In the genomic region with DNA sequence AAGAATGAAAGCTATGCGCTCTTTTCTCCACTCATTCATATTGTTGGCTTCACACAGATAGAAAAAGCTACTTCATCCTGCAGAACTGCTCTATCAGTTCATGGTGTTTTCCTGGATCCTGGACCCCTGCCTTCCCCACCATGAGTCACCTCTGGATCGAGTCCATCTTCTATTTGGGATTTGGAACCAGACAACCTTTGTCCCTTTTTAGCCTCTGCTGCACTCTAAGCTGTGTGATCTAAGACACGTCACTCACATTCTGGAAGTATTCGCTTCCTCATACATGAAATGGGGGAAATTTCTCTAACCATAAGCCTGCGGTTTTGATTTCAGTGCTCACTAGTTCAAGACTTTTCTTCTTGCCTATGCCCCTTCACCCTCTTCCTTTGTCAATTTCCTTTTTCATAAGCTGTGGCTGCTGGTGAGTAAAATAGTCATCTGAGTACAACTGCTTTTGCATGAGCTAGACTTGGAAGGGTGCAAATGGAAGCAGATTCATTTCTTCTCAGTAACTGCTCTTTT, we compare ENCODE assay signal across 8 cellular contexts. TPM values are rescaled to one million over a fixed set of nuclear protein-coding genes. Genes with fewer than 3 reads are reported as not detected.
A peak's percentile ranks its signal among the peaks of the same experiment; 100 is the strongest.
DNase-seq lines count a peak whose midpoint lies in the region; ATAC-seq, FAIRE-seq and TF ChIP-seq lines count a peak whose summit lies in the region.

No MANE protein-coding gene starts in this region.

- H3K9ac ChIP-seq in PC-3 (ENCODE audit: low read length) (peak overlapping the region; percentile 3; the same call in 1 of the 2 replicates), endothelial cell of umbilical vein (replicated peaks; ENCODE audit: extremely low read depth, insufficient read depth, low read length) (no peak overlapping the region)

- no peaks in the 10 kb centered on the region for H3K9me1 ChIP-seq in endothelial cell of umbilical vein (replicated peaks; ENCODE audit: control insufficient read depth, extremely low read depth, insufficient read depth, low read length)

- H3K36me3 ChIP-seq in PC-3 (ENCODE audit: low read depth, low read length) (no peaks in the 10 kb centered on the region), endothelial cell of umbilical vein (ENCODE audit: control insufficient read depth in 2 of 2, extremely low read depth in 1 of 2, insufficient read depth in 2 of 2, low read length in 2 of 2) (no peaks in the 10 kb centered on the region), ovary (no peaks in the 10 kb centered on the region)

- peak; percentile 65 to 81; a peak in 4 of 6 replicates for ATAC-seq in A549
- ATAC-seq in GM18861 (IDR thresholded peaks at IDR 0.05; ENCODE audit: unreplicated experiment): peak; percentile 94
- peak; percentile 70 for ATAC-seq in HG02970 (IDR thresholded peaks at IDR 0.05; ENCODE audit: low FRiP score, unreplicated experiment)
- ATAC-seq in PC-3: peak; percentile 85

- H3K27ac ChIP-seq in A549 (peak overlapping the region; percentile 37 to 74; a peak in 4 of 6 replicates), PC-3 (ENCODE audit: low read length) (peak overlapping the region; percentile 74), endothelial cell of umbilical vein (ENCODE audit: insufficient read depth, low read depth, low read length) (peak overlapping the region; percentile 45), ovary (no peak overlapping the region)

- BruUV-seq in PC-3 (replicated peaks; lab: Mats Ljungman, UMichigan) (no TSS peak), endothelial cell of umbilical vein (replicated peaks; lab: Mats Ljungman, UMichigan) (no TSS peak)

- CTCF ChIA-PET in A549 (lab: Yijun Ruan, JAX) (interaction anchor here (1.7 kb wide), 2 partner anchors 10 to 16 kb away, joined by 4 to 6 read pairs; no protein-coding TSS in a partner anchor), PC-3 (lab: Charles Lee) (interaction anchor here (0.6 to 1.0 kb wide), 2 partner anchors 53 to 152 kb away, joined by 3 to 7 read pairs; no protein-coding TSS in a partner anchor), endothelial cell of umbilical vein (lab: Charles Lee) (interaction anchor here (0.8 to 2.7 kb wide), 14 partner anchors 10 to 471 kb away, joined by 3 to 13 read pairs (median 4); a partner anchor contains a TSS)

- H2AFZ ChIP-seq in PC-3 (ENCODE audit: low read length) (no peak overlapping the region), endothelial cell of umbilical vein (ENCODE audit: low read depth, low read length) (peak overlapping the region; percentile 56)

- no peaks in the 10 kb centered on the region for H3K9me3 ChIP-seq in A549
- no peaks in the 10 kb centered on the region for H3K9me3 ChIP-seq in PC-3 (ENCODE audit: low read length)
- H3K9me3 ChIP-seq in endothelial cell of umbilical vein (replicated peaks; ENCODE audit: control insufficient read depth, insufficient read depth, low read length): no peaks in the 10 kb centered on the region
- no peaks in the 10 kb centered on the region for H3K9me3 ChIP-seq in ovary

- peak overlapping the region; percentile 55 for H3K4me2 ChIP-seq in A549
- peak overlapping the region; percentile 53 for H3K4me2 ChIP-seq in PC-3 (ENCODE audit: low read length)
- H3K4me2 ChIP-seq in endothelial cell of umbilical vein (ENCODE audit: insufficient read depth, low read length): peak overlapping the region; percentile 67

- no peak for TF ChIP-seq RAD21 in A549 (conservative IDR thresholded peaks at IDR 0.05 in 1 of 2, IDR thresholded peaks at IDR 0.05 in 1 of 2)

- H3F3A ChIP-seq in PC-3 (ENCODE audit: low read length, unreplicated experiment): no peaks in the 10 kb centered on the region

- POLR2A ChIA-PET in A549 (lab: Yijun Ruan, JAX): interaction anchor here (0.8 to 2.0 kb wide), 2 partner anchors 12 to 14 kb away, joined by 3 to 11 read pairs; a partner anchor contains a TSS
- POLR2A ChIA-PET in PC-3 (lab: Charles Lee; ENCODE audit: unreplicated experiment): interaction anchor here (0.6 to 1.2 kb wide), 5 partner anchors 11 to 255 kb away, joined by 3 to 9 read pairs (median 3); no protein-coding TSS in a partner anchor
- POLR2A ChIA-PET in endothelial cell of umbilical vein (lab: Charles Lee): interaction anchor here (0.5 to 1.5 kb wide), 5 partner anchors 9 to 161 kb away, joined by 3 to 5 read pairs (median 4); a partner anchor contains a TSS

- no peaks in the 10 kb centered on the region for H3K9me2 ChIP-seq in PC-3 (replicated peaks; ENCODE audit: low read length)

- dilution Hi-C loops in endothelial cell of umbilical vein (cut with MboI; ENCODE audit: extremely low pct_ligation_motif_present, low sequenced_read_pairs): no loop called here

- peaks cover 15% of the 10 kb centered on the region for H3K4me1 ChIP-seq in A549
- H3K4me1 ChIP-seq in PC-3 (ENCODE audit: insufficient read depth, low read length): peaks cover 22% of the 10 kb centered on the region
- peaks cover 15% of the 10 kb centered on the region for H3K4me1 ChIP-seq in endothelial cell of umbilical vein (ENCODE audit: control insufficient read depth, extremely low read depth, insufficient read depth, low read length)
- H3K4me1 ChIP-seq in ovary (ENCODE audit: insufficient read depth): peaks cover 3% of the 10 kb centered on the region

- intact Hi-C loops in PC-3 (cut with micrococcal nuclease): no loop called here
- intact Hi-C loops in endothelial cell of umbilical vein (cut with micrococcal nuclease): loop anchor here (1.0 kb wide), 1 partner anchor 164 kb away; no protein-coding TSS in a partner anchor
- intact Hi-C loops in ovary (cut with DNase I): no loop called here

- H3K4me3 ChIP-seq in A549 (no peak overlapping the region), PC-3 (ENCODE audit: low read length) (peak overlapping the region; percentile 10; the same call in 1 of the 2 replicates), endothelial cell of umbilical vein (replicated peaks in 1 of 3; ENCODE audit: insufficient read depth in 1 of 3, low read depth in 1 of 3, low read length in 3 of 3) (peak overlapping the region in 1 of 3 experiments; percentile 27), ovary (no peak overlapping the region)

- TF ChIP-seq POLR2A in A549 (IDR thresholded peaks at IDR 0.05; ENCODE audit: low read length): no peak
- TF ChIP-seq POLR2A in endothelial cell of umbilical vein (IDR thresholded peaks at IDR 0.05; ENCODE audit: low read depth, low read length): no peak
- TF ChIP-seq POLR2A in ovary (IDR thresholded peaks at IDR 0.05): no peak

- TF ChIP-seq EP300 in A549 (IDR thresholded peaks at IDR 0.05): no peak
- TF ChIP-seq EP300 in ovary (IDR thresholded peaks at IDR 0.05): no peak

- DNase-seq in A549 (ENCODE audit: low read depth in 1 of 2, low spot score in 1 of 2) (peak; percentile 24 to 55), PC-3 (peak; percentile 98), endothelial cell of umbilical vein (ENCODE audit: low read depth, low spot score) (peak; percentile 94), ovary (peak in 3 of 5 donors; percentile 35 to 52 (median 51)), HuH-7 (ENCODE audit: low spot score) (no peak), NCI-H128 (lab: John Stamatoyannopoulos, UW; ENCODE audit: unreplicated experiment) (no peak)

- 30% methylated on average over 5 of the region's 5 CpGs for WGBS in A549 (ENCODE audit: missing lambda C conversion rate)
- WGBS in ovary, 3 donors: 12 to 17% (median 12%) methylated on average over 5 of the region's 5 CpGs

- no peaks in the 10 kb centered on the region for H3K79me2 ChIP-seq in PC-3 (ENCODE audit: low read length)
- H3K79me2 ChIP-seq in endothelial cell of umbilical vein (ENCODE audit: control insufficient read depth, insufficient read depth, low read length): no peaks in the 10 kb centered on the region

- H4K20me1 ChIP-seq in PC-3 (ENCODE audit: low read length) (no peaks in the 10 kb centered on the region), endothelial cell of umbilical vein (replicated peaks; ENCODE audit: control insufficient read depth, extremely low read depth, insufficient read depth, low read length) (no peaks in the 10 kb centered on the region)

- no peaks in the 10 kb centered on the region for H3K27me3 ChIP-seq in PC-3 (ENCODE audit: low read length)
- H3K27me3 ChIP-seq in endothelial cell of umbilical vein (ENCODE audit: control insufficient read depth in 2 of 2, insufficient read depth in 2 of 2, low read length in 2 of 2): peaks cover 0 to 3% of the 10 kb centered on the region in 2 experiments
- H3K27me3 ChIP-seq in ovary: no peaks in the 10 kb centered on the region

- TF ChIP-seq CTCF in A549 (IDR thresholded peaks at IDR 0.05): no peak
- TF ChIP-seq CTCF in PC-3 (conservative IDR thresholded peaks at IDR 0.05; ENCODE audit: low read depth, low read length): no peak
- no peak for TF ChIP-seq CTCF in endothelial cell of umbilical vein (IDR thresholded peaks at IDR 0.05; ENCODE audit: extremely low read depth in 1 of 2, insufficient read depth in 1 of 2, low read depth in 1 of 2, low read length in 2 of 2)
- TF ChIP-seq CTCF in ovary (IDR thresholded peaks at IDR 0.05): no peak

- no peak for FAIRE-seq in A549 (lab: Jason Lieb, UNC)
- peak; percentile 90 for FAIRE-seq in endothelial cell of umbilical vein (lab: Jason Lieb, UNC)

RNA-seq across cellular contexts. Expression of a gene that starts 14.1 kb away (rescaled TPM):
- polyA plus RNA-seq in A549 (2011; rRNA removed): 99.3 and 112 TPM in 2 replicates
- polyA plus RNA-seq in A549 (2012; cell fraction: cytosol; rRNA removed): 50.7 and 60.6 TPM in 2 replicates
- polyA plus RNA-seq in A549 (2012; cell fraction: nucleus; rRNA removed): 26.1 and 35.0 TPM in 2 replicates
- 104 to 109 TPM (median 106 TPM) in 3 replicates for polyA plus RNA-seq in A549 (2017; fragmentation: RNase III; extraction: RNeasy Plus Mini Kit Qiagen cat#74134 plus additional on column Dnase treatment)
- polyA minus RNA-seq in A549 (2011; rRNA and poly(A)+ RNA removed): 26.5 and 31.2 TPM in 2 replicates
- 71.3 and 72.2 TPM in 2 replicates for total RNA-seq in PC-3 (2014; rRNA removed)
- 85.8 and 87.0 TPM in 2 replicates for total RNA-seq in endothelial cell of umbilical vein
- 107 and 137 TPM in 2 replicates for polyA plus RNA-seq in endothelial cell of umbilical vein
- polyA plus RNA-seq in endothelial cell of umbilical vein (2011; cell fraction: cytosol; rRNA removed): 82.6 and 90.9 TPM in 2 replicates
- polyA plus RNA-seq in endothelial cell of umbilical vein (2011; cell fraction: nucleus; rRNA removed): 28.3 and 42.7 TPM in 2 replicates
- 72.0 and 88.4 TPM in 2 replicates for polyA plus RNA-seq in endothelial cell of umbilical vein (2012)
- 73.6 and 89.9 TPM in 2 replicates for polyA minus RNA-seq in endothelial cell of umbilical vein
- polyA minus RNA-seq in endothelial cell of umbilical vein (2011; cell fraction: cytosol; rRNA and poly(A)+ RNA removed): 40.4 TPM
- polyA minus RNA-seq in endothelial cell of umbilical vein (2011; cell fraction: nucleus; rRNA and poly(A)+ RNA removed): 20.0 and 46.4 TPM in 2 replicates
- 10 to 100 TPM; 37.9 to 61.3 (median 47.3) TPM for total RNA-seq in ovary
- polyA plus RNA-seq in ovary: 100 to 1,000 TPM in 1 of 2 donors, 10 to 100 TPM in 1; 35.7 to 113 TPM

RNA-seq across cellular contexts. Expression of a gene that starts 55.0 kb away (rescaled TPM):
- polyA plus RNA-seq in A549 (2011; rRNA removed) (25.6 and 31.5 TPM in 2 replicates), A549 (2017; fragmentation: RNase III; extraction: RNeasy Plus Mini Kit Qiagen cat#74134 plus additional on column Dnase treatment) (18.8 to 20.7 TPM (median 19.1 TPM) in 3 replicates), endothelial cell of umbilical vein (6.8 and 8.9 TPM in 2 replicates), ovary (10 to 100 TPM; 11.2 to 17.9 TPM)
- polyA plus RNA-seq in A549 (2012; cell fraction: cytosol; rRNA removed): 8.2 and 11.1 TPM in 2 replicates
- polyA plus RNA-seq in A549 (2012; cell fraction: nucleus; rRNA removed): 6.1 and 6.8 TPM in 2 replicates
- 17.5 and 18.4 TPM in 2 replicates for polyA minus RNA-seq in A549 (2011; rRNA and poly(A)+ RNA removed)
- total RNA-seq in PC-3 (2014; rRNA removed) (57.7 and 82.6 TPM in 2 replicates), endothelial cell of umbilical vein (32.6 and 35.4 TPM in 2 replicates), ovary (10 to 100 TPM; 18.2 to 31.7 (median 27.0) TPM)
- 12.6 and 14.3 TPM in 2 replicates for polyA plus RNA-seq in endothelial cell of umbilical vein (2011; cell fraction: cytosol; rRNA removed)
- 15.3 and 18.9 TPM in 2 replicates for polyA plus RNA-seq in endothelial cell of umbilical vein (2011; cell fraction: nucleus; rRNA removed)
- 16.2 and 23.6 TPM in 2 replicates for polyA plus RNA-seq in endothelial cell of umbilical vein (2012)
- 26.0 and 31.0 TPM in 2 replicates for polyA minus RNA-seq in endothelial cell of umbilical vein
- polyA minus RNA-seq in endothelial cell of umbilical vein (2011; cell fraction: cytosol; rRNA and poly(A)+ RNA removed): 33.6 TPM
- 26.0 and 28.4 TPM in 2 replicates for polyA minus RNA-seq in endothelial cell of umbilical vein (2011; cell fraction: nucleus; rRNA and poly(A)+ RNA removed)

Comparison
In these comparisons a context has a peak if more than half of its experiments do, and no peak if none do; other contexts are left out.
1. DNase-seq: peak in A549 (2 of 2), PC-3 (single experiment), endothelial cell of umbilical vein (single experiment) and ovary (3 of 5); none in HuH-7 (single experiment) and NCI-H128 (single experiment).
2. H3K27ac ChIP-seq: peak in A549 (2 of 2), PC-3 (single experiment) and endothelial cell of umbilical vein (single experiment); none in ovary (0 of 2).
3. Peak in every context shown above with its lines, with median percentiles within 50 percentile points of each other: ATAC-seq and H3K4me2 ChIP-seq.